ENCODE assay signal across 1 cellular context in genomic region chr10:102311025-102311420, GRCh38.
TF ChIP-seq lines count a peak whose summit lies in the region.

No MANE protein-coding gene starts in this region.

TF ChIP-seq in WTC11, 78 proteins besides CTCF, POLR2A, EP300 and RAD21 (continued from another document):
- TF ChIP-seq, protein P1, sequence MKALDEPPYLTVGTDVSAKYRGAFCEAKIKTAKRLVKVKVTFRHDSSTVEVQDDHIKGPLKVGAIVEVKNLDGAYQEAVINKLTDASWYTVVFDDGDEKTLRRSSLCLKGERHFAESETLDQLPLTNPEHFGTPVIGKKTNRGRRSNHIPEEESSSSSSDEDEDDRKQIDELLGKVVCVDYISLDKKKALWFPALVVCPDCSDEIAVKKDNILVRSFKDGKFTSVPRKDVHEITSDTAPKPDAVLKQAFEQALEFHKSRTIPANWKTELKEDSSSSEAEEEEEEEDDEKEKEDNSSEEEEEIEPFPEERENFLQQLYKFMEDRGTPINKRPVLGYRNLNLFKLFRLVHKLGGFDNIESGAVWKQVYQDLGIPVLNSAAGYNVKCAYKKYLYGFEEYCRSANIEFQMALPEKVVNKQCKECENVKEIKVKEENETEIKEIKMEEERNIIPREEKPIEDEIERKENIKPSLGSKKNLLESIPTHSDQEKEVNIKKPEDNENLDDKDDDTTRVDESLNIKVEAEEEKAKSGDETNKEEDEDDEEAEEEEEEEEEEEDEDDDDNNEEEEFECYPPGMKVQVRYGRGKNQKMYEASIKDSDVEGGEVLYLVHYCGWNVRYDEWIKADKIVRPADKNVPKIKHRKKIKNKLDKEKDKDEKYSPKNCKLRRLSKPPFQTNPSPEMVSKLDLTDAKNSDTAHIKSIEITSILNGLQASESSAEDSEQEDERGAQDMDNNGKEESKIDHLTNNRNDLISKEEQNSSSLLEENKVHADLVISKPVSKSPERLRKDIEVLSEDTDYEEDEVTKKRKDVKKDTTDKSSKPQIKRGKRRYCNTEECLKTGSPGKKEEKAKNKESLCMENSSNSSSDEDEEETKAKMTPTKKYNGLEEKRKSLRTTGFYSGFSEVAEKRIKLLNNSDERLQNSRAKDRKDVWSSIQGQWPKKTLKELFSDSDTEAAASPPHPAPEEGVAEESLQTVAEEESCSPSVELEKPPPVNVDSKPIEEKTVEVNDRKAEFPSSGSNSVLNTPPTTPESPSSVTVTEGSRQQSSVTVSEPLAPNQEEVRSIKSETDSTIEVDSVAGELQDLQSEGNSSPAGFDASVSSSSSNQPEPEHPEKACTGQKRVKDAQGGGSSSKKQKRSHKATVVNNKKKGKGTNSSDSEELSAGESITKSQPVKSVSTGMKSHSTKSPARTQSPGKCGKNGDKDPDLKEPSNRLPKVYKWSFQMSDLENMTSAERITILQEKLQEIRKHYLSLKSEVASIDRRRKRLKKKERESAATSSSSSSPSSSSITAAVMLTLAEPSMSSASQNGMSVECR (CRISPR knock-in tag; IDR thresholded peaks at IDR 0.05; ENCODE audit: borderline replicate concordance), result no peak
- TF ChIP-seq, protein P2, sequence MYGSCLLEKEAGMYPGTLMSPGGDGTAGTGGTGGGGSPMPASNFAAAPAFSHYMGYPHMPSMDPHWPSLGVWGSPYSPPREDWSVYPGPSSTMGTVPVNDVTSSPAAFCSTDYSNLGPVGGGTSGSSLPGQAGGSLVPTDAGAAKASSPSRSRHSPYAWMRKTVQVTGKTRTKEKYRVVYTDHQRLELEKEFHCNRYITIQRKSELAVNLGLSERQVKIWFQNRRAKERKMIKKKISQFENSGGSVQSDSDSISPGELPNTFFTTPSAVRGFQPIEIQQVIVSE (CRISPR knock-in tag; IDR thresholded peaks at IDR 0.05; ENCODE audit: borderline replicate concordance), result no peak
- TF ChIP-seq FOXP1 (CRISPR knock-in tag; IDR thresholded peaks at IDR 0.05; ENCODE audit: borderline replicate concordance) (no peak), ZNF671 (CRISPR knock-in tag; IDR thresholded peaks at IDR 0.05) (no peak), GRHL2 (CRISPR knock-in tag; IDR thresholded peaks at IDR 0.05; ENCODE audit: insufficient replicate concordance, severe bottlenecking) (no peak), NFE2L1 (CRISPR knock-in tag; IDR thresholded peaks at IDR 0.05) (no peak), ATF2 (CRISPR knock-in tag; IDR thresholded peaks at IDR 0.05; ENCODE audit: borderline replicate concordance, low read depth) (no peak), FOXJ3 (CRISPR knock-in tag; IDR thresholded peaks at IDR 0.05; ENCODE audit: borderline replicate concordance) (no peak), TEAD1 (CRISPR knock-in tag; IDR thresholded peaks at IDR 0.05) (no peak), NR2C2 (CRISPR knock-in tag; IDR thresholded peaks at IDR 0.05) (no peak), NFYB (CRISPR knock-in tag; conservative IDR thresholded peaks at IDR 0.05; ENCODE audit: low read depth) (no peak), RORB (CRISPR knock-in tag; IDR thresholded peaks at IDR 0.05) (no peak)
- TF ChIP-seq, protein P3, sequence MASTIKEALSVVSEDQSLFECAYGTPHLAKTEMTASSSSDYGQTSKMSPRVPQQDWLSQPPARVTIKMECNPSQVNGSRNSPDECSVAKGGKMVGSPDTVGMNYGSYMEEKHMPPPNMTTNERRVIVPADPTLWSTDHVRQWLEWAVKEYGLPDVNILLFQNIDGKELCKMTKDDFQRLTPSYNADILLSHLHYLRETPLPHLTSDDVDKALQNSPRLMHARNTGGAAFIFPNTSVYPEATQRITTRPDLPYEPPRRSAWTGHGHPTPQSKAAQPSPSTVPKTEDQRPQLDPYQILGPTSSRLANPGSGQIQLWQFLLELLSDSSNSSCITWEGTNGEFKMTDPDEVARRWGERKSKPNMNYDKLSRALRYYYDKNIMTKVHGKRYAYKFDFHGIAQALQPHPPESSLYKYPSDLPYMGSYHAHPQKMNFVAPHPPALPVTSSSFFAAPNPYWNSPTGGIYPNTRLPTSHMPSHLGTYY (CRISPR knock-in tag; IDR thresholded peaks at IDR 0.05), result no peak
- TF ChIP-seq, protein P4, sequence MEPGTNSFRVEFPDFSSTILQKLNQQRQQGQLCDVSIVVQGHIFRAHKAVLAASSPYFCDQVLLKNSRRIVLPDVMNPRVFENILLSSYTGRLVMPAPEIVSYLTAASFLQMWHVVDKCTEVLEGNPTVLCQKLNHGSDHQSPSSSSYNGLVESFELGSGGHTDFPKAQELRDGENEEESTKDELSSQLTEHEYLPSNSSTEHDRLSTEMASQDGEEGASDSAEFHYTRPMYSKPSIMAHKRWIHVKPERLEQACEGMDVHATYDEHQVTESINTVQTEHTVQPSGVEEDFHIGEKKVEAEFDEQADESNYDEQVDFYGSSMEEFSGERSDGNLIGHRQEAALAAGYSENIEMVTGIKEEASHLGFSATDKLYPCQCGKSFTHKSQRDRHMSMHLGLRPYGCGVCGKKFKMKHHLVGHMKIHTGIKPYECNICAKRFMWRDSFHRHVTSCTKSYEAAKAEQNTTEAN (CRISPR knock-in tag; IDR thresholded peaks at IDR 0.05), result no peak
- TF ChIP-seq, protein P5, sequence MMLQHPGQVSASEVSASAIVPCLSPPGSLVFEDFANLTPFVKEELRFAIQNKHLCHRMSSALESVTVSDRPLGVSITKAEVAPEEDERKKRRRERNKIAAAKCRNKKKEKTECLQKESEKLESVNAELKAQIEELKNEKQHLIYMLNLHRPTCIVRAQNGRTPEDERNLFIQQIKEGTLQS (CRISPR knock-in tag; conservative IDR thresholded peaks at IDR 0.05), result no peak
- TF ChIP-seq, protein P6, sequence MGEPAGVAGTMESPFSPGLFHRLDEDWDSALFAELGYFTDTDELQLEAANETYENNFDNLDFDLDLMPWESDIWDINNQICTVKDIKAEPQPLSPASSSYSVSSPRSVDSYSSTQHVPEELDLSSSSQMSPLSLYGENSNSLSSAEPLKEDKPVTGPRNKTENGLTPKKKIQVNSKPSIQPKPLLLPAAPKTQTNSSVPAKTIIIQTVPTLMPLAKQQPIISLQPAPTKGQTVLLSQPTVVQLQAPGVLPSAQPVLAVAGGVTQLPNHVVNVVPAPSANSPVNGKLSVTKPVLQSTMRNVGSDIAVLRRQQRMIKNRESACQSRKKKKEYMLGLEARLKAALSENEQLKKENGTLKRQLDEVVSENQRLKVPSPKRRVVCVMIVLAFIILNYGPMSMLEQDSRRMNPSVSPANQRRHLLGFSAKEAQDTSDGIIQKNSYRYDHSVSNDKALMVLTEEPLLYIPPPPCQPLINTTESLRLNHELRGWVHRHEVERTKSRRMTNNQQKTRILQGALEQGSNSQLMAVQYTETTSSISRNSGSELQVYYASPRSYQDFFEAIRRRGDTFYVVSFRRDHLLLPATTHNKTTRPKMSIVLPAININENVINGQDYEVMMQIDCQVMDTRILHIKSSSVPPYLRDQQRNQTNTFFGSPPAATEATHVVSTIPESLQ (CRISPR knock-in tag; IDR thresholded peaks at IDR 0.05), result no peak
